8 cellular contexts compared by ENCODE assay signal in the genomic region with DNA sequence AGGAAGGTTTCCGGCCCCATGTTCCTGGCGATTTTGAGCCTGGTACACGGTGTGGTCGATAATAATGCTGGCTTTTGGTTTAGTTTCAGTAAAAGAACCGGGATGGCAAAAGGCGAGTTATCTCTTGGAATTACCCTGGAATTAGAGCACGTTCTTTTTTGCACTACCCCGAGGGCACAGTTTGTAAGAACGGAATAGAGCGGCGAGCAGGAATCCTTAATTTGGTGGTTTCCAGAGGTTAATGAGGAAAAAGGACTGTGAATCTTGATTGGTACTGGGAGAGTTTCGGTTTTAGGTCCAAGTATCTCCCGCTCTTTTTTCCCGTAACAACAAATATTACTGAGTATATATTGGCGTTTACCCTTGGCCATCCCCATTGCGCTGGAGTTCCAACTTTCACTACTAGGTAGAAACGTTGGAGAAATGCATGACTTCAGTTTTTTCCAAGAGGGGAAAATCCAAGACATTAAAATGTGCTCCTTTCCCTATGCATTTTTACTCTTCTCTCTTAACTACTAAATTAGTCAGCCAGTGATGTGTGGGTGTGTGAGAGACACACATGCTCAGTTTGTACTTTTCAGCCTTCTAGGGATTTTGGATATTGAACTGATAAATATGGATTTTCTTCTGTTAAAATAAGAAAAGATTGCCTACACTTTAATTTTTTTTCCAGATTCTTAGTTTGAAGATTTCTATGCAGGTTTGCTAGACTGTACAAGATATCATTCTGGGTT.
DNase-seq lines count a peak whose midpoint lies in the region; TF ChIP-seq lines count a peak whose summit lies in the region.

No MANE protein-coding gene starts in this region.

- H4K91ac ChIP-seq in mesenchymal stem cell (ENCODE audit: low read length), result peak overlapping the region; percentile 3

- H3K4me3 ChIP-seq in choroid plexus epithelial cell (ENCODE audit: low read depth, low read length), result peak overlapping the region; percentile 84
- peak overlapping the region; percentile 86 to 96 for H3K4me3 ChIP-seq in mesenchymal stem cell (ENCODE audit: insufficient read depth in 1 of 2, low read depth in 1 of 2, low read length in 2 of 2)
- peak overlapping the region; percentile 76 for H3K4me3 ChIP-seq in urinary bladder (ENCODE audit: low read depth, low read length)

- H2AFZ ChIP-seq in mesenchymal stem cell (ENCODE audit: low read depth, low read length), result peak overlapping the region; percentile 66

- H2BK120ac ChIP-seq in mesenchymal stem cell (ENCODE audit: low read depth, low read length), result peak overlapping the region; percentile 86

- no peak overlapping the region for H2AK5ac ChIP-seq in mesenchymal stem cell (ENCODE audit: low read length, severe bottlenecking)

- no peak for TF ChIP-seq CTCF in choroid plexus epithelial cell (conservative IDR thresholded peaks at IDR 0.05; ENCODE audit: low read depth, low read length)

- no peaks in the 10 kb centered on the region for H3K36me3 ChIP-seq in mesenchymal stem cell (ENCODE audit: control insufficient read depth in 1 of 2, insufficient read depth in 2 of 2, low read depth in 1 of 2, low read length in 2 of 2)
- H3K36me3 ChIP-seq in urinary bladder (ENCODE audit: insufficient read depth), result no peaks in the 10 kb centered on the region

- peak; percentile 70 for DNase-seq in NCI-H2107 treated with DMSO at 0.1 percent for 48 hours (lab: John Stamatoyannopoulos, UW; ENCODE audit: unreplicated experiment)
- DNase-seq in NCI-H2107 (lab: John Stamatoyannopoulos, UW), result no peak
- DNase-seq in NCI-H774 (lab: John Stamatoyannopoulos, UW), result peak; percentile 41
- peak; percentile 41 for DNase-seq in choroid plexus epithelial cell (ENCODE audit: low read depth)
- peak; percentile 42 for DNase-seq in mesenchymal stem cell
- DNase-seq in HK-2 (ENCODE audit: unreplicated experiment), result no peak
- DNase-seq in iPS-NIHi7 (ENCODE audit: extremely low spot score), result no peak

- peak overlapping the region; percentile 82 to 94 for H2BK12ac ChIP-seq in mesenchymal stem cell (ENCODE audit: low read length in 2 of 2)

- H3K9me3 ChIP-seq in mesenchymal stem cell (ENCODE audit: control insufficient read depth, low read length), result no peaks in the 10 kb centered on the region

- H3K23ac ChIP-seq in mesenchymal stem cell (ENCODE audit: low read length in 2 of 2), result no peak overlapping the region

- H3K14ac ChIP-seq in mesenchymal stem cell (ENCODE audit: low read length in 2 of 2), result no peak overlapping the region

- no peak overlapping the region for H2BK15ac ChIP-seq in mesenchymal stem cell (ENCODE audit: low read depth, poor library complexity, severe bottlenecking)

- H3K18ac ChIP-seq in mesenchymal stem cell (ENCODE audit: low read depth in 1 of 2, low read length in 2 of 2), result peak overlapping the region; percentile 74 to 99

- peak overlapping the region; percentile 96 for H3K9ac ChIP-seq in mesenchymal stem cell (ENCODE audit: low read length)

- H3K4me1 ChIP-seq in mesenchymal stem cell (ENCODE audit: control insufficient read depth, insufficient read depth, low read depth, low read length), result peaks cover 5% of the 10 kb centered on the region
- H3K4me1 ChIP-seq in urinary bladder (ENCODE audit: insufficient read depth), result no peaks in the 10 kb centered on the region

- H2BK5ac ChIP-seq in mesenchymal stem cell (ENCODE audit: low read depth, low read length, poor library complexity, severe bottlenecking), result no peak overlapping the region

- H4K8ac ChIP-seq in mesenchymal stem cell (ENCODE audit: low read length), result peak overlapping the region; percentile 99

- H3K79me1 ChIP-seq in mesenchymal stem cell (replicated peaks; ENCODE audit: low read length, poor library complexity, severe bottlenecking), result peaks cover 2% of the 10 kb centered on the region

- WGBS in mesenchymal stem cell, result under 1% methylated on average over 11 of the region's 17 CpGs
- 4% methylated on average over 17 of the region's 17 CpGs for WGBS in urinary bladder

- H3K27me3 ChIP-seq in mesenchymal stem cell (ENCODE audit: control insufficient read depth in 1 of 2, insufficient read depth in 1 of 2, low read length in 2 of 2), result no peaks in the 10 kb centered on the region

- peak overlapping the region; percentile 49 to 93 for H3K4ac ChIP-seq in mesenchymal stem cell (ENCODE audit: low read depth in 1 of 2, low read length in 2 of 2)

- H3K4me2 ChIP-seq in mesenchymal stem cell (ENCODE audit: low read length, poor library complexity, severe bottlenecking), result peak overlapping the region; percentile 90

- H3K27ac ChIP-seq in mesenchymal stem cell (ENCODE audit: low read length, poor library complexity, severe bottlenecking), result peak overlapping the region; percentile 14
- H3K27ac ChIP-seq in urinary bladder (ENCODE audit: low read depth), result peak overlapping the region; percentile 87

Comparison
In these comparisons a context has a peak if more than half of its experiments do, and no peak if none do; other contexts are left out.
1. DNase-seq: peak in NCI-H2107 treated with DMSO at 0.1 percent for 48 hours (single experiment), NCI-H774 (single experiment), choroid plexus epithelial cell (single experiment) and mesenchymal stem cell (single experiment); none in NCI-H2107 (single experiment), HK-2 (single experiment) and iPS-NIHi7 (single experiment).
2. Peak in every context shown above with its lines, with median percentiles within 50 percentile points of each other: H3K4me3 ChIP-seq.